In genomic region chr16:72961863-72962262, GRCh38 we compare ENCODE assay signal across 1 cellular context.
TF ChIP-seq lines count a peak whose summit lies in the region.

No MANE protein-coding gene starts in this region.

TF ChIP-seq in HCT116, 20 proteins besides CTCF, POLR2A, EP300 and RAD21 (continued from another document):
- TF ChIP-seq CBX3 (IDR thresholded peaks at IDR 0.05; ENCODE audit: low read depth), result no peak
- TF ChIP-seq SIN3A (IDR thresholded peaks at IDR 0.05; ENCODE audit: low read depth), result no peak
- TF ChIP-seq CEBPB (IDR thresholded peaks at IDR 0.05; ENCODE audit: low read depth), result no peak
- no peak for TF ChIP-seq FOSL1 (IDR thresholded peaks at IDR 0.05; ENCODE audit: low read depth)
- TF ChIP-seq YY1 (IDR thresholded peaks at IDR 0.05; ENCODE audit: extremely low read depth, insufficient replicate concordance, low read depth, low read length), result no peak
- TF ChIP-seq EZH2 (IDR thresholded peaks at IDR 0.05), result no peak
- TF ChIP-seq EZH2phosphoT487 (IDR thresholded peaks at IDR 0.05; ENCODE audit: borderline replicate concordance), result no peak
- TF ChIP-seq ZNF274 (IDR thresholded peaks at IDR 0.05; ENCODE audit: low read depth, low read length), result no peak
- TF ChIP-seq SRF (IDR thresholded peaks at IDR 0.05; ENCODE audit: low read depth), result no peak
- TF ChIP-seq ELF1 (IDR thresholded peaks at IDR 0.05; ENCODE audit: borderline replicate concordance, low read depth), result no peak
- TF ChIP-seq POLR2AphosphoS5 (IDR thresholded peaks at IDR 0.05; ENCODE audit: low read depth, low read length), result no peak
